ENCODE assay signal across 8 cellular contexts in genomic region chr2:165698621-165698946, GRCh38.
DNase-seq lines count a peak whose midpoint lies in the region; ATAC-seq and TF ChIP-seq lines count a peak whose summit lies in the region.

No MANE protein-coding gene starts in this region.

- no CpG with 5 or more reads among the region's 4 CpGs for WGBS in iPS DF 6.9 (ENCODE audit: insufficient coverage, insufficient read length)

- H3K4me1 ChIP-seq in iPS DF 6.9 (ENCODE audit: control insufficient read depth, insufficient read depth, low read length) (peaks cover 4% of the 10 kb centered on the region; the same call in 1 of the 2 replicates), tibial artery (peaks cover 0 to 5% (median 4%) of the 10 kb centered on the region in 4 donors)

- peak; percentile 6 for DNase-seq in DMS114 treated with DMSO at 0.1 percent for 48 hours (lab: John Stamatoyannopoulos, UW; ENCODE audit: unreplicated experiment)
- peak; percentile 49 for DNase-seq in NCI-H2196 treated with DMSO at 0.1 percent for 48 hours (lab: John Stamatoyannopoulos, UW; ENCODE audit: unreplicated experiment)
- peak; percentile 55 for DNase-seq in astrocyte of the cerebellum (ENCODE audit: low read depth)
- peak; percentile 29 for DNase-seq in iPS DF 6.9 (ENCODE audit: low read depth, low spot score)
- DNase-seq in tibial artery = peak in 1 of 2 donors; percentile 32

- H3K27me3 ChIP-seq in iPS DF 6.9 (ENCODE audit: control insufficient read depth, insufficient read depth, low read length) (no peaks in the 10 kb centered on the region), tibial artery (no peaks in the 10 kb centered on the region)

- H3K4me3 ChIP-seq in astrocyte of the cerebellum (ENCODE audit: low read depth, low read length) (no peak overlapping the region), iPS DF 6.9 (ENCODE audit: low read length) (no peak overlapping the region), tibial artery (no peak overlapping the region)

- H3K27ac ChIP-seq in iPS DF 6.9 (ENCODE audit: low read length) (no peak overlapping the region), tibial artery (no peak overlapping the region)

- in situ Hi-C loops in astrocyte of the cerebellum (cut with HindIII; ENCODE audit: low sequenced_read_pairs) = no loop called here

- H3K36me3 ChIP-seq in iPS DF 6.9 (ENCODE audit: control insufficient read depth, insufficient read depth, low read length) (no peaks in the 10 kb centered on the region), tibial artery (no peaks in the 10 kb centered on the region)

- peak; percentile 70 for TF ChIP-seq CTCF in astrocyte of the cerebellum (IDR thresholded peaks at IDR 0.05; ENCODE audit: low read depth, low read length, missing control alignments)
- peak; percentile 53 to 59 for TF ChIP-seq CTCF in tibial artery (IDR thresholded peaks at IDR 0.05)

- intact Hi-C loops in tibial artery (cut with DNase I; ENCODE audit: low total_unique reads) = no loop called here

- ATAC-seq in GM19328 (IDR thresholded peaks at IDR 0.05; ENCODE audit: unreplicated experiment) (peak; percentile 69), HG03280 (IDR thresholded peaks at IDR 0.05; ENCODE audit: unreplicated experiment) (peak; percentile 82), HG02840 (IDR thresholded peaks at IDR 0.05; ENCODE audit: low FRiP score, unreplicated experiment) (no peak)

- no peaks in the 10 kb centered on the region for H3K9me3 ChIP-seq in iPS DF 6.9 (ENCODE audit: control insufficient read depth, insufficient read depth, low read length)
- no peaks in the 10 kb centered on the region for H3K9me3 ChIP-seq in tibial artery
